8 cellular contexts compared by ENCODE assay signal in genomic region chr2:11753452-11753885, GRCh38. TPM values are rescaled to one million over a fixed set of nuclear protein-coding genes. Genes with fewer than 3 reads are reported as not detected.
DNase-seq lines count a peak whose midpoint lies in the region; ATAC-seq, FAIRE-seq and TF ChIP-seq lines count a peak whose summit lies in the region.

No MANE protein-coding gene starts in this region.

- intact Hi-C loops in body of pancreas (cut with DNase I): no loop called here

- H3K9me3 ChIP-seq in DND-41 (ENCODE audit: insufficient read depth, low read length, severe bottlenecking) (peaks cover 3% of the 10 kb centered on the region), body of pancreas (no peaks in the 10 kb centered on the region), SJCRH30 (replicated peaks) (no peaks in the 10 kb centered on the region; the same call in 1 of the 2 replicates)

- peak in 1 of 3 donors; percentile 42 for TF ChIP-seq POLR2A in body of pancreas (IDR thresholded peaks at IDR 0.05)

- H3K9me3 Mint-ChIP-seq in naive B cell: no peaks in the 10 kb centered on the region

- TF ChIP-seq CTCF in DND-41 (IDR thresholded peaks at IDR 0.05; ENCODE audit: borderline replicate concordance, extremely low read depth, low read length, poor library complexity, severe bottlenecking) (no peak), body of pancreas (IDR thresholded peaks at IDR 0.05) (peak in 1 of 7 experiments; percentile 16)

- WGBS in body of pancreas, 2 donors: 3 to 9% methylated on average over 4 to 5 of the region's 5 CpGs

- DNase-seq in DND-41: no peak
- DNase-seq in NOMO-1 treated with dmso at 0.1 percent for 144 hours (lab: John Stamatoyannopoulos, UW; ENCODE audit: unreplicated experiment): peak; percentile 96
- peak; percentile 64 to 86 (median 78) for DNase-seq in body of pancreas
- DNase-seq in naive B cell: peak; percentile 88
- DNase-seq in HTR-8/SVneo (ENCODE audit: insufficient read length, low spot score): no peak
- no peak for DNase-seq in SJCRH30

- H4K20me1 ChIP-seq in DND-41 (ENCODE audit: insufficient read depth, low read length): peaks cover 45% of the 10 kb centered on the region

- H3K27ac ChIP-seq in DND-41 (ENCODE audit: low read length) (no peak overlapping the region), body of pancreas (peak overlapping the region in 3 of 4 donors; percentile 69 to 90 (median 80)), SJCRH30 (no peak overlapping the region)

- H3K27me3 Mint-ChIP-seq in naive B cell: no peaks in the 10 kb centered on the region

- no peak overlapping the region for H3K9ac ChIP-seq in DND-41 (ENCODE audit: low read depth, low read length)

- peak overlapping the region; percentile 70 to 99 (median 96) for H3K27ac Mint-ChIP-seq in naive B cell

- H3K4me3 Mint-ChIP-seq in naive B cell: peak overlapping the region; percentile 69 to 94 (median 90)

- 0 out of 3 replicates have a peak, but pooled peaks have one; percentile 12 for ATAC-seq in DND-41 (ENCODE audit: insufficient read depth, low read depth)
- ATAC-seq in GM19455 (IDR thresholded peaks at IDR 0.05; ENCODE audit: unreplicated experiment): peak; percentile 78
- ATAC-seq in HG03457 (IDR thresholded peaks at IDR 0.05; ENCODE audit: unreplicated experiment): peak; percentile 66
- ATAC-seq in body of pancreas: peak; percentile 94
- ATAC-seq in naive B cell (ENCODE audit: low read depth in 2 of 2): peak; percentile 87 to 88

- H3K4me1 ChIP-seq in DND-41 (ENCODE audit: insufficient read depth, low read length) (peaks cover 28% of the 10 kb centered on the region), body of pancreas (peaks cover 31% of the 10 kb centered on the region), SJCRH30 (no peaks in the 10 kb centered on the region; the same call in none of the 2 replicates)

- peaks cover 45 to 84% (median 67%) of the 10 kb centered on the region in 3 donors for H3K4me1 Mint-ChIP-seq in naive B cell

- H3K4me3 ChIP-seq in DND-41 (ENCODE audit: low read depth in 1 of 2, low read length in 2 of 2) (no peak overlapping the region), body of pancreas (no peak overlapping the region), SJCRH30 (no peak overlapping the region)

- no peak overlapping the region for H3K4me2 ChIP-seq in DND-41 (ENCODE audit: insufficient read depth, low read length)

- no peak for FAIRE-seq in HTR-8/SVneo (lab: Jason Lieb, UNC)

- H3K79me2 ChIP-seq in DND-41 (ENCODE audit: insufficient read depth, low read length): peaks cover 89% of the 10 kb centered on the region

- no peaks in the 10 kb centered on the region for H3K27me3 ChIP-seq in DND-41 (ENCODE audit: insufficient read depth, low read length, poor library complexity)
- H3K27me3 ChIP-seq in body of pancreas: no peaks in the 10 kb centered on the region
- H3K27me3 ChIP-seq in SJCRH30: no peaks in the 10 kb centered on the region

- H2AFZ ChIP-seq in DND-41 (ENCODE audit: low read depth, low read length): no peak overlapping the region

- no peaks in the 10 kb centered on the region for H3K36me3 Mint-ChIP-seq in naive B cell

- H3K36me3 ChIP-seq in DND-41 (ENCODE audit: insufficient read depth, low read length) (no peaks in the 10 kb centered on the region), body of pancreas (replicated peaks in 1 of 2; ENCODE audit: insufficient read depth in 1 of 2, low read depth in 2 of 2) (no peaks in the 10 kb centered on the region), SJCRH30 (peaks cover 3% of the 10 kb centered on the region; the same call in 1 of the 2 replicates)

RNA-seq across cellular contexts. Expression of gene LPIN1, which starts 7.0 kb away (rescaled TPM):
- 10 to 100 TPM; 15.0 to 47.5 TPM for total RNA-seq in body of pancreas
- 10 to 100 TPM in 3 of 6 donors, 1 to 10 TPM in 3; 4.6 to 12.8 (median 9.7) TPM for polyA plus RNA-seq in naive B cell (ENCODE audit: low read depth in 6 of 6)
- total RNA-seq in SJCRH30 (2014; rRNA removed; shearing (Covaris generic)): 31.0 and 37.0 TPM in 2 replicates

Comparison
In these comparisons a context has a peak if more than half of its experiments do, and no peak if none do; other contexts are left out.
1. ATAC-seq: peak in every context shown above with its lines; median percentile 94 in body of pancreas; 88 in naive B cell; 78 in GM19455; 66 in HG03457; 12 in DND-41.
2. DNase-seq: peak in NOMO-1 treated with dmso at 0.1 percent for 144 hours (single experiment), body of pancreas (4 of 4) and naive B cell (single experiment); none in DND-41 (single experiment), HTR-8/SVneo (single experiment) and SJCRH30 (0 of 2).
3. H3K27ac ChIP-seq: peak in body of pancreas (3 of 4); none in DND-41 (single experiment) and SJCRH30 (single experiment).